ENCODE assay signal across 21 cellular contexts in the genomic region with DNA sequence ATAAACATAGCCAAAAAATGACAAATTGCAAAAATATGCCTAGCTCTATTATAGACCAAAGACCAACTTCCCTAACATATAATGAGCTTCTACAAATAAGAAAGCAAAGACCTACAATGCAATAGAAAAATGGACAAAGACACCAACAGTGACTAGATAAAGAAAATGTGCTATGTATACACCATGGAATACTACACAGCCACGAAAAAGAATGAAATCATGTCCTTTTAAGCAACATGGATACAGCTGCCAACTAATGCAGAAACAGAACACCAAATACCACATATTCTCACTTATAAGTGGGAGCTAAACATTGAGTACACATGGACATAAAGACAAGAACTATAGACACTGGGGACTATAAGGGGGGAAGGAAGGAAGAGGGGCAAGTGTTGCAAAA.
"Had no signal": no experiment of that assay in that cellular context is flagged by ENCODE, and none has a peak within 500 bp of the region (broad histone marks: within the 10 kb centered on the region; RNA-seq: fewer than 3 reads in every experiment).

No MANE protein-coding gene starts in this region.

- H3K36me3 ChIP-seq: esophagus muscularis mucosa, neural progenitor cell, prostate gland, spleen had no signal

- H3K4me3 Mint-ChIP-seq: central memory CD8-positive, alpha-beta T cell; mesothelial cell of epicardium; nephron; neural progenitor cell; stimulated activated naive B cell treated with anti-CD40 and anti-IgM and Interleukin-4, amounts not matched to agents 10 μg/mL and 1 μg/mL and 100 μg/mL, for 72 hours; stimulated activated naive CD8-positive, alpha-beta T cell treated with anti-CD3 and anti-CD28 coated beads, Interleukin-15, Interleukin-2, amounts not matched to agents 100 ng/mL and 50 ng/mL, for 24 hours had no signal

- H3K4me3 ChIP-seq: coronary artery, esophagus muscularis mucosa, mucosa of descending colon, neural progenitor cell, prostate gland, skin epidermis, spleen had no signal

- H3K9me3 Mint-ChIP-seq: central memory CD8-positive, alpha-beta T cell; nephron; neural progenitor cell; stimulated activated naive CD8-positive, alpha-beta T cell treated with anti-CD3 and anti-CD28 coated beads, Interleukin-15, Interleukin-2, amounts not matched to agents 100 ng/mL and 50 ng/mL, for 24 hours had no signal

- ATAC-seq: left lobe of liver; mucosa of descending colon; naive thymus-derived CD4-positive, alpha-beta T cell; right cardiac atrium; stimulated activated naive B cell treated with anti-CD40 and anti-IgM and Interleukin-4, amounts not matched to agents 10 μg/mL and 1 μg/mL and 100 μg/mL, for 72 hours had no signal

- H3K4me2 ChIP-seq: neural progenitor cell had no signal

- H3K9ac ChIP-seq: neural progenitor cell had no signal

- H3K27ac Mint-ChIP-seq: mesothelial cell of epicardium; nephron; neural progenitor cell; stimulated activated naive B cell treated with anti-CD40 and anti-IgM and Interleukin-4, amounts not matched to agents 10 μg/mL and 1 μg/mL and 100 μg/mL, for 72 hours; stimulated activated naive CD8-positive, alpha-beta T cell treated with anti-CD3 and anti-CD28 coated beads, Interleukin-15, Interleukin-2, amounts not matched to agents 100 ng/mL and 50 ng/mL, for 24 hours had no signal

- DNase-seq: dermis blood vessel endothelial cell; effector memory CD4-positive, alpha-beta T cell; foreskin melanocyte; glutamatergic neuron; hypothalamus; mucosa of descending colon; naive thymus-derived CD4-positive, alpha-beta T cell; right cardiac atrium; spleen; stimulated activated CD4-positive, alpha-beta T cell treated with anti-CD3 and anti-CD28 coated beads, Interleukin-4, amount 100 ng/mL, for 4 hours; stimulated activated naive B cell treated with anti-CD40 and anti-IgM and Interleukin-4, amounts not matched to agents 10 μg/mL and 1 μg/mL and 100 μg/mL, for 72 hours had no signal

- H3K27ac ChIP-seq: neural progenitor cell, prostate gland, spleen had no signal

- H2AFZ ChIP-seq: neural progenitor cell had no signal

- H3K27me3 ChIP-seq: esophagus muscularis mucosa, neural progenitor cell had no signal

- H3K36me3 Mint-ChIP-seq: mesothelial cell of epicardium; neural progenitor cell; stimulated activated naive B cell treated with anti-CD40 and anti-IgM and Interleukin-4, amounts not matched to agents 10 μg/mL and 1 μg/mL and 100 μg/mL, for 72 hours had no signal

- H3K9me3 ChIP-seq: esophagus muscularis mucosa, mucosa of descending colon, prostate gland, spleen had no signal

- H3K4me1 ChIP-seq: prostate gland had no signal

- H3K27me3 Mint-ChIP-seq: stimulated activated naive CD8-positive, alpha-beta T cell treated with anti-CD3 and anti-CD28 coated beads, Interleukin-15, Interleukin-2, amounts not matched to agents 100 ng/mL and 50 ng/mL, for 24 hours had no signal
